Comparison of ENCODE assay signal across 1 cellular context in the genomic region with DNA sequence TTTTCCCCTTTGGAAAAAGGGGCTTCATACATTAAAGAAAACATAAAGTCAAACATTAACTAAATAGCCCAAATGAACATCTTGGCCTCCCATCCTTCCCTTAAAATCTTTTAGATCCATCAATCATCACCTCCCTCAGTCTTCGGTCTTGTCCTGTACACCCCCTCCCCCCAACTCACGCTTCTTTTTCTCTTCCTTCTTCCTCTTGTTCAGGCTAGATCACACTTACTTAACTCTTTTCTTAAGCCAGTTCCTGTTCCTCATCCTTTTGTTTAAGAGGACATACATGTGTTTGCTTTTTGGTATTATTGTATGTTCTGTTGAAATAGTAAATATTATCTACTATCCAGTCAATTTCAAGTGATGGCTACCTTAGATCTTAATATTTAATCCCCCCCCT.
TF ChIP-seq lines count a peak whose summit lies in the region.

No MANE protein-coding gene starts in this region.

TF ChIP-seq in SK-N-SH, 30 proteins besides CTCF, POLR2A, EP300 and RAD21 (continued from another document):
- TF ChIP-seq, protein P1, sequence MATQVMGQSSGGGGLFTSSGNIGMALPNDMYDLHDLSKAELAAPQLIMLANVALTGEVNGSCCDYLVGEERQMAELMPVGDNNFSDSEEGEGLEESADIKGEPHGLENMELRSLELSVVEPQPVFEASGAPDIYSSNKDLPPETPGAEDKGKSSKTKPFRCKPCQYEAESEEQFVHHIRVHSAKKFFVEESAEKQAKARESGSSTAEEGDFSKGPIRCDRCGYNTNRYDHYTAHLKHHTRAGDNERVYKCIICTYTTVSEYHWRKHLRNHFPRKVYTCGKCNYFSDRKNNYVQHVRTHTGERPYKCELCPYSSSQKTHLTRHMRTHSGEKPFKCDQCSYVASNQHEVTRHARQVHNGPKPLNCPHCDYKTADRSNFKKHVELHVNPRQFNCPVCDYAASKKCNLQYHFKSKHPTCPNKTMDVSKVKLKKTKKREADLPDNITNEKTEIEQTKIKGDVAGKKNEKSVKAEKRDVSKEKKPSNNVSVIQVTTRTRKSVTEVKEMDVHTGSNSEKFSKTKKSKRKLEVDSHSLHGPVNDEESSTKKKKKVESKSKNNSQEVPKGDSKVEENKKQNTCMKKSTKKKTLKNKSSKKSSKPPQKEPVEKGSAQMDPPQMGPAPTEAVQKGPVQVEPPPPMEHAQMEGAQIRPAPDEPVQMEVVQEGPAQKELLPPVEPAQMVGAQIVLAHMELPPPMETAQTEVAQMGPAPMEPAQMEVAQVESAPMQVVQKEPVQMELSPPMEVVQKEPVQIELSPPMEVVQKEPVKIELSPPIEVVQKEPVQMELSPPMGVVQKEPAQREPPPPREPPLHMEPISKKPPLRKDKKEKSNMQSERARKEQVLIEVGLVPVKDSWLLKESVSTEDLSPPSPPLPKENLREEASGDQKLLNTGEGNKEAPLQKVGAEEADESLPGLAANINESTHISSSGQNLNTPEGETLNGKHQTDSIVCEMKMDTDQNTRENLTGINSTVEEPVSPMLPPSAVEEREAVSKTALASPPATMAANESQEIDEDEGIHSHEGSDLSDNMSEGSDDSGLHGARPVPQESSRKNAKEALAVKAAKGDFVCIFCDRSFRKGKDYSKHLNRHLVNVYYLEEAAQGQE (IDR thresholded peaks at IDR 0.05; ENCODE audit: low read depth, low read length): no peak
